ENCODE assay signal across 8 cellular contexts in the genomic region with DNA sequence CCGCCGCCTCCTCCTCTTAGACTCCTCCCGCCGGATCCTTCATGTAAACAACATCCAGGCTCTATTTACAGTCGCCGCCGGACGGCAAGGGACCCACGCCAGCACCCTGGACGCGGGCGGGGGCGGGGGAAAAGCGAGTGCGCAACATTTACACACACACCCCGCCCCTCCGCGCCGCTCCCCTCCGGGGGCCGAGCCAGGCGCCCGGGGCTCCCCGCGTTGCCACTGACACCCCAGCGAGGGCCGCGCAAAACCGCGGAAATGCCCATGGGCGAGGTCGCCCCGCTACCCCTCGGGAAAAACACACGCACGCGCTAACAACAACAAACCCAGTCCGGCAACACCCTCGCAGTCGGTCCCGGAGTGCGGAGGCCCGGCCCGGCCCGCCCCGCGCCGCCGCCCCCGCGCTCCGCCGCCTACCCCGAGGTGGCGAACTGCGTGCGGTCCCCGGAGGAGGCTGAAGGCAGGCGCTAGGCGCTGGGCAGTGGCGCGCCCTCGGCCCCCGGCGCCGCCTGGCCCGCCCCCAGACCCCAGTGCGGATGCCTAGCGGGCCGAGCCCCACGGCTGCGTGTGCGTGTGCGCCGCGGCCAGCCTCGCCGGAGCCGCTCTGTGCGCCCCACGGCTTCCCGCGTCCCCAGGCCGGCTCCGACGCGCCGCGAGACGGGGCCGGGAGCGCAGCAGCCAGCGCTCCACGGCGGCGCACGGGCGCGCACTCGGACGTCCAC.
DNase-seq lines count a peak whose midpoint lies in the region; ATAC-seq and TF ChIP-seq lines count a peak whose summit lies in the region.

No MANE protein-coding gene starts in this region.

- H3K4me1 Mint-ChIP-seq in CD14-positive monocyte (peaks cover 50% of the 10 kb centered on the region), T-helper 17 cell (peaks cover 57% of the 10 kb centered on the region), progenitor cell of endocrine pancreas (ENCODE audit: low read depth) (peaks cover 18% of the 10 kb centered on the region)

- H3K27ac Mint-ChIP-seq in CD14-positive monocyte (peak overlapping the region; percentile 88 to 96 (median 93)), T-helper 17 cell (peak overlapping the region; percentile 98), progenitor cell of endocrine pancreas (no peak overlapping the region)

- no peaks in the 10 kb centered on the region for H3K27me3 ChIP-seq in upper lobe of right lung

- TF ChIP-seq CTCF in CD14-positive monocyte (IDR thresholded peaks at IDR 0.05): no peak
- TF ChIP-seq CTCF in progenitor cell of endocrine pancreas (IDR thresholded peaks at IDR 0.05; ENCODE audit: unreplicated experiment): no peak
- no peak for TF ChIP-seq CTCF in upper lobe of right lung (IDR thresholded peaks at IDR 0.05)

- no peaks in the 10 kb centered on the region for H3K9me3 ChIP-seq in T-helper 17 cell (ENCODE audit: control insufficient read depth, low read length, poor library complexity, severe bottlenecking)
- no peaks in the 10 kb centered on the region for H3K9me3 ChIP-seq in upper lobe of right lung

- ATAC-seq in GM19455 (IDR thresholded peaks at IDR 0.05; ENCODE audit: unreplicated experiment) (peak; percentile 42), T-helper 17 cell (peak; percentile 78), left ventricle myocardium superior (peak; percentile 88), upper lobe of right lung (peak; percentile 92)

- peaks cover 32% of the 10 kb centered on the region for H3K4me1 ChIP-seq in upper lobe of right lung

- no peaks in the 10 kb centered on the region for H3K36me3 ChIP-seq in upper lobe of right lung

- peak overlapping the region; percentile 100 for H3K27ac ChIP-seq in upper lobe of right lung

- H3K27me3 Mint-ChIP-seq in CD14-positive monocyte (ENCODE audit: low read depth in 3 of 3) (peaks cover 0 to 2% (median 0%) of the 10 kb centered on the region in 3 donors), T-helper 17 cell (no peaks in the 10 kb centered on the region), progenitor cell of endocrine pancreas (peaks cover 26% of the 10 kb centered on the region)

- H3K4me3 ChIP-seq in Jurkat, Clone E6-1 (ENCODE audit: low read length): peak overlapping the region; percentile 80
- H3K4me3 ChIP-seq in upper lobe of right lung: peak overlapping the region; percentile 89

- H3K9me3 Mint-ChIP-seq in CD14-positive monocyte: no peaks in the 10 kb centered on the region
- H3K9me3 Mint-ChIP-seq in progenitor cell of endocrine pancreas (ENCODE audit: low read depth): no peaks in the 10 kb centered on the region

- DNase-seq in CD14-positive monocyte (ENCODE audit: low spot score) (peak; percentile 76), T-helper 17 cell (peak; percentile 72 to 78 (median 75)), amniotic stem cell (lab: John Stamatoyannopoulos, UW) (peak; percentile 41), left ventricle myocardium superior (peak; percentile 97), progenitor cell of endocrine pancreas (ENCODE audit: low spot score, unreplicated experiment) (peak; percentile 47), upper lobe of right lung (peak; percentile 97)
- no peak for DNase-seq in Jurkat, Clone E6-1 (ENCODE audit: low read depth, low spot score)

- intact Hi-C loops in CD14-positive monocyte (cut with micrococcal nuclease) (loop anchor here (5.0 to 10.0 kb wide), 2 partner anchors 100 to 358 kb away; partner anchors contain the start of genes LEPR (in 1 of the 2) and LEPROT (in 1 of the 2)), left ventricle myocardium superior (cut with micrococcal nuclease) (loop anchor here (5.0 kb wide), 1 partner anchor 620 kb away; no protein-coding TSS in a partner anchor), upper lobe of right lung (cut with DNase I) (loop anchor here (10.0 kb wide), 1 partner anchor 102 kb away; the partner anchor contains the start of gene JAK1)

- H3K36me3 Mint-ChIP-seq in CD14-positive monocyte (peaks cover 9 to 10% of the 10 kb centered on the region in 2 donors), T-helper 17 cell (ENCODE audit: low read depth) (peaks cover 4% of the 10 kb centered on the region), progenitor cell of endocrine pancreas (ENCODE audit: insufficient read depth) (no peaks in the 10 kb centered on the region)

- H3K4me3 Mint-ChIP-seq in CD14-positive monocyte (peak overlapping the region; percentile 94), T-helper 17 cell (peak overlapping the region; percentile 98), progenitor cell of endocrine pancreas (ENCODE audit: low read depth) (peak overlapping the region; percentile 86)

Comparison
In these comparisons a context has a peak if more than half of its experiments do, and no peak if none do; other contexts are left out.
1. ATAC-seq: peak in every context shown above with its lines; median percentile 92 in upper lobe of right lung; 88 in left ventricle myocardium superior; 78 in T-helper 17 cell; 42 in GM19455.